13 cellular contexts compared by ENCODE assay signal in genomic region chr7:69898189-69898588, GRCh38.
DNase-seq lines count a peak whose midpoint lies in the region; ATAC-seq, FAIRE-seq and TF ChIP-seq lines count a peak whose summit lies in the region.
"Had no signal": no experiment of that assay in that cellular context is flagged by ENCODE, and none has a peak within 500 bp of the region (broad histone marks: within the 10 kb centered on the region; RNA-seq: fewer than 3 reads in every experiment).

No MANE protein-coding gene starts in this region.

- FAIRE-seq in HTR-8/SVneo (lab: Jason Lieb, UNC), result no peak
- FAIRE-seq: kidney had no signal

- H3K9me3 ChIP-seq in transverse colon, result no peaks in the 10 kb centered on the region
- H3K9me3 ChIP-seq in prostate gland, result no peaks in the 10 kb centered on the region
- H3K9me3 ChIP-seq: colonic mucosa had no signal

- H3K4me3 ChIP-seq in transverse colon (no peak overlapping the region), prostate gland (no peak overlapping the region)
- H3K4me3 ChIP-seq: colonic mucosa, SJSA1 had no signal

- H3K4me1 ChIP-seq in transverse colon (no peaks in the 10 kb centered on the region), prostate gland (replicated peaks) (no peaks in the 10 kb centered on the region)
- H3K4me1 ChIP-seq: colonic mucosa, SJSA1 had no signal

- TF ChIP-seq EP300 in transverse colon (IDR thresholded peaks at IDR 0.05; ENCODE audit: low read depth), result no peak

- H3K27me3 ChIP-seq in transverse colon (peaks cover 16% of the 10 kb centered on the region), prostate gland (replicated peaks; ENCODE audit: insufficient read depth) (no peaks in the 10 kb centered on the region)
- H3K27me3 ChIP-seq: colonic mucosa, SJSA1 had no signal

- no peak for TF ChIP-seq CTCF in transverse colon (IDR thresholded peaks at IDR 0.05)
- no peak for TF ChIP-seq CTCF in prostate gland (IDR thresholded peaks at IDR 0.05)

- no peak overlapping the region for H3K27ac ChIP-seq in transverse colon
- no peak overlapping the region for H3K27ac ChIP-seq in prostate gland
- H3K27ac ChIP-seq: colonic mucosa, SJSA1 had no signal

- intact Hi-C loops in transverse colon (cut with DNase I; ENCODE audit: low total_unique reads), result no loop called here
- intact Hi-C loops in prostate gland (cut with DNase I), result no loop called here

- H3K36me3 ChIP-seq in transverse colon (no peaks in the 10 kb centered on the region), prostate gland (no peaks in the 10 kb centered on the region)
- H3K36me3 ChIP-seq: colonic mucosa, SJSA1 had no signal

- TF ChIP-seq POLR2A in transverse colon (IDR thresholded peaks at IDR 0.05) (no peak), prostate gland (IDR thresholded peaks at IDR 0.05) (no peak)

- in situ Hi-C loops in transverse colon (cut with MboI; ENCODE audit: low pct_ligation_motif_present in 1 of 4, low pct_unique_long_range_greater_than_20kb in 1 of 4, low sequenced_read_pairs in 3 of 4), result loop anchor here in 1 of 4 donors (25.0 kb wide), 1 partner anchor 89 kb away; no protein-coding TSS in a partner anchor

- ATAC-seq in GM18517 (IDR thresholded peaks at IDR 0.05; ENCODE audit: unreplicated experiment), result peak; percentile 89
- ATAC-seq in GM21529 (IDR thresholded peaks at IDR 0.05; ENCODE audit: unreplicated experiment), result peak; percentile 76
- ATAC-seq in HG03139 (IDR thresholded peaks at IDR 0.05; ENCODE audit: unreplicated experiment), result peak; percentile 75

- peak; percentile 94 for DNase-seq in SW480 (ENCODE audit: low spot score)
- no peak for DNase-seq in HuH-7 (ENCODE audit: low spot score)
- DNase-seq in transverse colon, result no peak
- no peak for DNase-seq in prostate gland (ENCODE audit: low spot score)
- DNase-seq in HTR-8/SVneo (ENCODE audit: insufficient read length, low spot score), result no peak
- DNase-seq: colonic mucosa; HFFc6; kidney; stimulated activated naive CD4-positive, alpha-beta T cell had no signal

- 37 to 60% methylated on average over 1 to 2 of the region's 2 CpGs for WGBS in transverse colon (ENCODE audit: low coverage in 1 of 2), 2 donors
- WGBS in prostate gland, result 65% methylated on average over 2 of the region's 2 CpGs
